In the genomic region with DNA sequence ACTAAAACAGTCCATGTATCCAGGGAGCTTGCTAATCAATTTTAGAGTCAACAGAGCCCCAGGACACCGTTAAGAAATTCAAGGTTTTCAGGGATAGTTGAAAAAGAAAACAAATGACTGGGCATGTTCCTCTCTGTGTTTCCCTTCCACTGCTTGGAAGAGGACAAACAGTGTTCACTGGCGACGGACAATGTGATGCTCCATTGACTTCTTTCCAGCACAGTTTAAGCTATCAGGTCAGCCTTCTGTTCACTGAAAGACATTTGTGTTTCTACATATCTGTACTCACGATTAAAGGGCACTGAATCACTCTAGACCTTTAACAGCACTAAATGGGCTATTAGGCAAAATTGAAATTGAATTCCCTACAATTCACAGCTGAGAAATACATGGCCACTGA, we compare ENCODE assay signal across 18 cellular contexts.
DNase-seq lines count a peak whose midpoint lies in the region; ATAC-seq and TF ChIP-seq lines count a peak whose summit lies in the region.
"Had no signal": no experiment of that assay in that cellular context is flagged by ENCODE, and none has a peak within 500 bp of the region (broad histone marks: within the 10 kb centered on the region; RNA-seq: fewer than 3 reads in every experiment).

No MANE protein-coding gene starts in this region.

- no peak overlapping the region for H2AFZ ChIP-seq in osteoblast (ENCODE audit: low read length)
- H2AFZ ChIP-seq: PC-9 had no signal

- no peaks in the 10 kb centered on the region for H3K4me1 ChIP-seq in left ventricle myocardium inferior
- no peaks in the 10 kb centered on the region for H3K4me1 ChIP-seq in right atrium auricular region
- H3K4me1 ChIP-seq in gastroesophageal sphincter, result no peaks in the 10 kb centered on the region
- no peaks in the 10 kb centered on the region for H3K4me1 ChIP-seq in uterus
- H3K4me1 ChIP-seq in osteoblast (ENCODE audit: insufficient read depth, low read length), result peaks cover 11% of the 10 kb centered on the region
- H3K4me1 ChIP-seq: SJSA1 had no signal

- TF ChIP-seq EP300 in gastroesophageal sphincter (IDR thresholded peaks at IDR 0.05), result no peak

- H3K4me3 ChIP-seq in left ventricle myocardium inferior (no peak overlapping the region), right atrium auricular region (no peak overlapping the region), gastroesophageal sphincter (no peak overlapping the region), uterus (no peak overlapping the region), osteoblast (ENCODE audit: insufficient read depth, low read length) (no peak overlapping the region)
- H3K4me3 ChIP-seq: GM12878, PC-9, SJSA1 had no signal

- TF ChIP-seq CTCF in left ventricle myocardium inferior (IDR thresholded peaks at IDR 0.05; ENCODE audit: borderline replicate concordance) (no peak), right atrium auricular region (IDR thresholded peaks at IDR 0.05) (no peak), gastroesophageal sphincter (IDR thresholded peaks at IDR 0.05) (no peak), omental fat pad (IDR thresholded peaks at IDR 0.05) (no peak), uterus (IDR thresholded peaks at IDR 0.05) (no peak), osteoblast (IDR thresholded peaks at IDR 0.05; ENCODE audit: extremely low read depth, low read depth, low read length) (no peak)

- no peaks in the 10 kb centered on the region for H3K27me3 ChIP-seq in left ventricle myocardium inferior (ENCODE audit: low read depth)
- no peaks in the 10 kb centered on the region for H3K27me3 ChIP-seq in right atrium auricular region
- no peaks in the 10 kb centered on the region for H3K27me3 ChIP-seq in gastroesophageal sphincter
- no peaks in the 10 kb centered on the region for H3K27me3 ChIP-seq in uterus
- H3K27me3 ChIP-seq in osteoblast (ENCODE audit: insufficient read depth, low read length), result no peaks in the 10 kb centered on the region

- no peaks in the 10 kb centered on the region for H3K79me2 ChIP-seq in osteoblast (ENCODE audit: insufficient read depth, low read length)

- TF ChIP-seq POLR2A in gastroesophageal sphincter (IDR thresholded peaks at IDR 0.05) (no peak), uterus (IDR thresholded peaks at IDR 0.05) (no peak)

- H4K20me1 ChIP-seq in osteoblast (ENCODE audit: insufficient read depth, low read length), result no peaks in the 10 kb centered on the region

- H3K4me2 ChIP-seq in osteoblast (ENCODE audit: insufficient read depth, low read length), result no peak overlapping the region
- H3K4me2 ChIP-seq: PC-9 had no signal

- H3K9me3 ChIP-seq in left ventricle myocardium inferior (replicated peaks) (no peaks in the 10 kb centered on the region), right atrium auricular region (no peaks in the 10 kb centered on the region), gastroesophageal sphincter (no peaks in the 10 kb centered on the region), uterus (no peaks in the 10 kb centered on the region), osteoblast (ENCODE audit: low read depth, low read length) (no peaks in the 10 kb centered on the region)
- H3K9me3 ChIP-seq: SJSA1 had no signal

- intact Hi-C loops in left ventricle myocardium inferior (cut with micrococcal nuclease) (no loop called here), uterus (cut with DNase I; ENCODE audit: low total_unique reads) (no loop called here)

- peak; percentile 34 for ATAC-seq in gastroesophageal sphincter
- ATAC-seq in omental fat pad (ENCODE audit: low FRiP score), result peak; percentile 45
- no peak for ATAC-seq in GM18867 (IDR thresholded peaks at IDR 0.05; ENCODE audit: unreplicated experiment)
- ATAC-seq in GM21528 (IDR thresholded peaks at IDR 0.05; ENCODE audit: low FRiP score, unreplicated experiment), result no peak
- ATAC-seq: GM12878 had no signal

- WGBS in gastroesophageal sphincter (ENCODE audit: low coverage in 1 of 2), 2 donors, result 57 to 71% methylated on average over 4 of the region's 4 CpGs

- peak overlapping the region; percentile 20 for H3K27ac ChIP-seq in left ventricle myocardium inferior (replicated peaks)
- H3K27ac ChIP-seq in right atrium auricular region, result peak overlapping the region in 1 of 2 donors; percentile 4
- no peak overlapping the region for H3K27ac ChIP-seq in gastroesophageal sphincter
- peak overlapping the region in 1 of 2 donors; percentile 79 for H3K27ac ChIP-seq in uterus
- H3K27ac ChIP-seq in osteoblast (ENCODE audit: low read depth, low read length), result no peak overlapping the region
- H3K27ac ChIP-seq: PC-9, SJSA1 had no signal

- H3K36me3 ChIP-seq in left ventricle myocardium inferior (no peaks in the 10 kb centered on the region), right atrium auricular region (no peaks in the 10 kb centered on the region), gastroesophageal sphincter (no peaks in the 10 kb centered on the region), uterus (no peaks in the 10 kb centered on the region), osteoblast (ENCODE audit: insufficient read depth, low read length) (no peaks in the 10 kb centered on the region)
- H3K36me3 ChIP-seq: SJSA1 had no signal

- DNase-seq in left ventricle myocardium inferior (no peak), right atrium auricular region (ENCODE audit: low spot score) (no peak), omental fat pad (ENCODE audit: low spot score) (no peak), uterus (peak; percentile 38 to 51), osteoblast (ENCODE audit: insufficient read length, low spot score, missing footprints) (no peak)
- DNase-seq: Calu3; CD4-positive, alpha-beta T cell; KBM-7; NCI-H1105 treated with DMSO at 0.1 percent for 48 hours; NCI-H187 treated with DMSO at 0.1 percent for 48 hours; NCI-H345; NCI-H524 treated with DMSO at 0.1 percent for 48 hours; PC-9 had no signal

Comparison
In these comparisons a context has a peak if more than half of its experiments do, and no peak if none do; other contexts are left out.
1. DNase-seq: peak in uterus (2 of 2); none in left ventricle myocardium inferior (single experiment), right atrium auricular region (single experiment), omental fat pad (single experiment) and osteoblast (single experiment).
2. ATAC-seq: peak in gastroesophageal sphincter (single experiment) and omental fat pad (single experiment); none in GM18867 (single experiment) and GM21528 (single experiment).